In genomic region chr11:18294862-18295261, GRCh38 we compare ENCODE assay signal across 21 cellular contexts. TPM values are rescaled to one million over a fixed set of nuclear protein-coding genes. Genes with fewer than 3 reads are reported as not detected.
DNase-seq lines count a peak whose midpoint lies in the region; ATAC-seq lines count a peak whose summit lies in the region.
"Had no signal": no experiment of that assay in that cellular context is flagged by ENCODE, and none has a peak within 500 bp of the region (broad histone marks: within the 10 kb centered on the region; RNA-seq: fewer than 3 reads in every experiment).

No MANE protein-coding gene starts in this region.

- peak; percentile 70 to 94 for ATAC-seq in activated naive CD4-positive, alpha-beta T cell treated with anti-CD3 and anti-CD28 coated beads, Interleukin-2, amount 50 U/mL, for 72 hours
- ATAC-seq in GM19452 (IDR thresholded peaks at IDR 0.05; ENCODE audit: unreplicated experiment) (peak; percentile 60), HG03159 (IDR thresholded peaks at IDR 0.05; ENCODE audit: unreplicated experiment) (peak; percentile 85), right cardiac atrium (no peak)
- ATAC-seq in stimulated activated naive CD8-positive, alpha-beta T cell treated with anti-CD3 and anti-CD28 coated beads, Interleukin-15, amount 100 ng/mL, for 72 hours: peak; percentile 73
- ATAC-seq: Right ventricle myocardium inferior, T-cell had no signal

- H3K4me3 ChIP-seq in right cardiac atrium (ENCODE audit: low read length): no peak overlapping the region
- H3K4me3 ChIP-seq: adrenal gland had no signal

- H3K9me3 Mint-ChIP-seq in activated naive CD4-positive, alpha-beta T cell treated with anti-CD3 and anti-CD28 coated beads, Interleukin-2, amount 50 U/mL, for 72 hours: no peaks in the 10 kb centered on the region
- no peaks in the 10 kb centered on the region for H3K9me3 Mint-ChIP-seq in activated naive CD4-positive, alpha-beta T cell treated with anti-CD3 and anti-CD28 coated beads, Interleukin-2, amount 10 ng/mL, durations not matched to agents 7 days and 5 days
- H3K9me3 Mint-ChIP-seq in stimulated activated naive CD8-positive, alpha-beta T cell treated with anti-CD3 and anti-CD28 coated beads, Interleukin-15, amount 100 ng/mL, for 72 hours: no peaks in the 10 kb centered on the region
- H3K9me3 Mint-ChIP-seq: CD4-positive, alpha-beta T cell; T-cell had no signal

- no peak overlapping the region for H3K4me3 Mint-ChIP-seq in activated naive CD4-positive, alpha-beta T cell treated with anti-CD3 and anti-CD28 coated beads, Interleukin-2, amount 10 ng/mL, durations not matched to agents 7 days and 5 days
- no peak overlapping the region for H3K4me3 Mint-ChIP-seq in stimulated activated naive CD8-positive, alpha-beta T cell treated with anti-CD3 and anti-CD28 coated beads, Interleukin-15, amount 100 ng/mL, for 72 hours
- H3K4me3 Mint-ChIP-seq: CD4-positive, alpha-beta T cell; T-cell had no signal

- H3K27ac Mint-ChIP-seq in activated naive CD4-positive, alpha-beta T cell treated with anti-CD3 and anti-CD28 coated beads, Interleukin-2, amount 50 U/mL, for 72 hours: peak overlapping the region in 1 of 2 donors; percentile 5
- H3K27ac Mint-ChIP-seq in activated naive CD4-positive, alpha-beta T cell treated with anti-CD3 and anti-CD28 coated beads, Interleukin-2, amount 10 ng/mL, durations not matched to agents 7 days and 5 days: no peak overlapping the region
- H3K27ac Mint-ChIP-seq in stimulated activated naive CD8-positive, alpha-beta T cell treated with anti-CD3 and anti-CD28 coated beads, Interleukin-15, amount 100 ng/mL, for 72 hours: no peak overlapping the region
- H3K27ac Mint-ChIP-seq: CD4-positive, alpha-beta T cell; T-cell had no signal

- no peak overlapping the region for H3K27ac ChIP-seq in right cardiac atrium (ENCODE audit: low read length)
- H3K27ac ChIP-seq: adrenal gland had no signal

- no peaks in the 10 kb centered on the region for H3K27me3 ChIP-seq in right cardiac atrium (ENCODE audit: control insufficient read depth, insufficient read depth)
- H3K27me3 ChIP-seq: adrenal gland had no signal

- no peaks in the 10 kb centered on the region for H3K27me3 Mint-ChIP-seq in activated naive CD4-positive, alpha-beta T cell treated with anti-CD3 and anti-CD28 coated beads, Interleukin-2, amount 10 ng/mL, durations not matched to agents 7 days and 5 days
- H3K27me3 Mint-ChIP-seq in stimulated activated naive CD8-positive, alpha-beta T cell treated with anti-CD3 and anti-CD28 coated beads, Interleukin-15, amount 100 ng/mL, for 72 hours: no peaks in the 10 kb centered on the region
- H3K27me3 Mint-ChIP-seq: CD4-positive, alpha-beta T cell; T-cell had no signal

- peaks cover 22 to 27% of the 10 kb centered on the region in 2 donors for H3K36me3 Mint-ChIP-seq in activated naive CD4-positive, alpha-beta T cell treated with anti-CD3 and anti-CD28 coated beads, Interleukin-2, amount 50 U/mL, for 72 hours
- H3K36me3 Mint-ChIP-seq in activated naive CD4-positive, alpha-beta T cell treated with anti-CD3 and anti-CD28 coated beads, Interleukin-2, amount 10 ng/mL, durations not matched to agents 7 days and 5 days: peaks cover 58% of the 10 kb centered on the region

- 95% methylated on average over 5 of the region's 5 CpGs for WGBS in right cardiac atrium

- DNase-seq in activated naive CD4-positive, alpha-beta T cell treated with anti-CD3 and anti-CD28 coated beads, Interleukin-2, amount 50 U/mL, for 72 hours (ENCODE audit: low spot score in 2 of 2): no peak
- no peak for DNase-seq in activated naive CD4-positive, alpha-beta T cell treated with anti-CD3 and anti-CD28 coated beads, Interleukin-2, amount 10 ng/mL, durations not matched to agents 7 days and 5 days
- DNase-seq in stimulated activated naive CD8-positive, alpha-beta T cell treated with anti-CD3 and anti-CD28 coated beads, Interleukin-15, amount 100 ng/mL, for 72 hours: no peak
- no peak for DNase-seq in right cardiac atrium
- DNase-seq in hypothalamus (lab: John Stamatoyannopoulos, UW): no peak
- DNase-seq in RPMI8226: no peak
- DNase-seq: activated CD4-positive, alpha-beta T cell treated with anti-CD3 and anti-CD28 coated beads, Interleukin-2, amount 50 U/mL, for 4 hours; adrenal gland; CD4-positive, alpha-beta T cell; DMS53; GOT3; NCI-H524; nucleus accumbens; retina; T-cell had no signal

- peaks cover 2% of the 10 kb centered on the region for H3K4me1 Mint-ChIP-seq in activated naive CD4-positive, alpha-beta T cell treated with anti-CD3 and anti-CD28 coated beads, Interleukin-2, amount 10 ng/mL, durations not matched to agents 7 days and 5 days
- no peaks in the 10 kb centered on the region for H3K4me1 Mint-ChIP-seq in stimulated activated naive CD8-positive, alpha-beta T cell treated with anti-CD3 and anti-CD28 coated beads, Interleukin-15, amount 100 ng/mL, for 72 hours
- H3K4me1 Mint-ChIP-seq: T-cell had no signal

- no peaks in the 10 kb centered on the region for H3K9me3 ChIP-seq in right cardiac atrium (ENCODE audit: control insufficient read depth, low read length)
- H3K9me3 ChIP-seq: adrenal gland had no signal

- H3K4me1 ChIP-seq in right cardiac atrium (ENCODE audit: control insufficient read depth, insufficient read depth, low read length): no peaks in the 10 kb centered on the region
- H3K4me1 ChIP-seq: adrenal gland had no signal

- intact Hi-C loops in right cardiac atrium (cut with DNase I): no loop called here

- CTCF ChIA-PET in activated naive CD4-positive, alpha-beta T cell treated with anti-CD3 and anti-CD28 coated beads, Interleukin-2, amount 10 ng/mL, durations not matched to agents 7 days and 5 days (lab: Charles Lee): interaction anchor here (0.8 kb wide), 1 partner anchor 13 kb away, joined by 3 read pairs; no protein-coding TSS in a partner anchor

RNA-seq across cellular contexts. Expression of gene HPS5, which starts 27.1 kb away (rescaled TPM):
- 10 to 100 TPM; 17.9 to 26.8 TPM for total RNA-seq in activated naive CD4-positive, alpha-beta T cell treated with anti-CD3 and anti-CD28 coated beads, Interleukin-2, amount 50 U/mL, for 72 hours
- 10 to 100 TPM; 12.3 to 13.7 (median 12.6) TPM for total RNA-seq in right cardiac atrium
- 6.7 TPM for polyA plus RNA-seq in right cardiac atrium

RNA-seq across cellular contexts. Expression of gene GTF2H1, which starts 27.5 kb away (rescaled TPM):
- total RNA-seq in activated naive CD4-positive, alpha-beta T cell treated with anti-CD3 and anti-CD28 coated beads, Interleukin-2, amount 50 U/mL, for 72 hours: 10 to 100 TPM; 36.1 to 53.6 TPM
- 10 to 100 TPM; 23.9 to 26.3 (median 24.5) TPM for total RNA-seq in right cardiac atrium
- polyA plus RNA-seq in right cardiac atrium: 14.4 TPM

RNA-seq across cellular contexts. Expression of gene SAA1, which starts 28.8 kb away (rescaled TPM):
- total RNA-seq in activated naive CD4-positive, alpha-beta T cell treated with anti-CD3 and anti-CD28 coated beads, Interleukin-2, amount 50 U/mL, for 72 hours: not detected
- 10 to 100 TPM in 1 of 4 donors, 1 to 10 TPM in 2, not detected in 1; 2.2 to 24.8 (median 2.4) TPM for total RNA-seq in right cardiac atrium
- 106 TPM for polyA plus RNA-seq in right cardiac atrium
- total RNA-seq: CD4-positive, alpha-beta T cell; lung microvascular endothelial cell had no signal

RNA-seq across cellular contexts. Expression of gene SAA2, which starts 46.4 kb away (rescaled TPM):
- total RNA-seq in activated naive CD4-positive, alpha-beta T cell treated with anti-CD3 and anti-CD28 coated beads, Interleukin-2, amount 50 U/mL, for 72 hours: not detected
- total RNA-seq in right cardiac atrium: 1 to 10 TPM in 1 of 4 donors, under 1 TPM in 2, not detected in 1; 0.59 to 5.5 (median 0.97) TPM
- polyA plus RNA-seq in right cardiac atrium: 14.9 TPM
- total RNA-seq: bronchial epithelial cell, lung microvascular endothelial cell had no signal

RNA-seq across cellular contexts. Expression of gene SAA4, which starts 58.3 kb away (rescaled TPM):
- total RNA-seq in activated naive CD4-positive, alpha-beta T cell treated with anti-CD3 and anti-CD28 coated beads, Interleukin-2, amount 50 U/mL, for 72 hours: not detected
- not detected for total RNA-seq in right cardiac atrium
- not detected for polyA plus RNA-seq in right cardiac atrium
- total RNA-seq: bronchial epithelial cell; CD4-positive, alpha-beta T cell; lung microvascular endothelial cell; Right ventricle myocardium inferior had no signal
- polyA plus RNA-seq: keratinocyte had no signal

Comparison
In these comparisons a context has a peak if more than half of its experiments do, and no peak if none do; other contexts are left out.
1. ATAC-seq: peak in activated naive CD4-positive, alpha-beta T cell treated with anti-CD3 and anti-CD28 coated beads, Interleukin-2, amount 50 U/mL, for 72 hours (2 of 2), GM19452 (single experiment), HG03159 (single experiment) and stimulated activated naive CD8-positive, alpha-beta T cell treated with anti-CD3 and anti-CD28 coated beads, Interleukin-15, amount 100 ng/mL, for 72 hours (single experiment); none in right cardiac atrium (0 of 2).